In genomic region chr15:60374628-60375081, GRCh38 we compare ENCODE assay signal across 8 cellular contexts. TPM values are rescaled to one million over a fixed set of nuclear protein-coding genes. Genes with fewer than 3 reads are reported as not detected.
A peak's percentile ranks its signal among the peaks of the same experiment; 100 is the strongest.
DNase-seq lines count a peak whose midpoint lies in the region; ATAC-seq and TF ChIP-seq lines count a peak whose summit lies in the region.

No MANE protein-coding gene starts in this region.

- H3K27ac ChIP-seq in effector memory CD4-positive, alpha-beta T cell (ENCODE audit: insufficient read depth, low read length, poor library complexity, severe bottlenecking), result no peak overlapping the region

- no peaks in the 10 kb centered on the region for H3K27me3 ChIP-seq in effector memory CD4-positive, alpha-beta T cell (replicated peaks; ENCODE audit: control insufficient read depth, insufficient read depth, low read length, poor library complexity, severe bottlenecking)

- no peaks in the 10 kb centered on the region for H3K9me3 ChIP-seq in effector memory CD4-positive, alpha-beta T cell (ENCODE audit: control insufficient read depth, low read length)

- DNase-seq in HT-29 (ENCODE audit: low spot score) (peak; percentile 92), fibroblast of pulmonary artery (ENCODE audit: low read depth) (peak; percentile 93), posterior vena cava (ENCODE audit: low spot score) (peak; percentile 83)
- DNase-seq in effector memory CD4-positive, alpha-beta T cell, result no peak

- ATAC-seq in HG03521 (IDR thresholded peaks at IDR 0.05; ENCODE audit: unreplicated experiment) (no peak), HG02571 (IDR thresholded peaks at IDR 0.05; ENCODE audit: unreplicated experiment) (no peak), GM18870 (IDR thresholded peaks at IDR 0.05; ENCODE audit: unreplicated experiment) (no peak)

- H3K4me1 ChIP-seq in effector memory CD4-positive, alpha-beta T cell (ENCODE audit: control insufficient read depth, insufficient read depth, low read length, poor library complexity, severe bottlenecking), result peaks cover 4% of the 10 kb centered on the region

- no peak overlapping the region for H3K4me3 ChIP-seq in fibroblast of pulmonary artery (replicated peaks; ENCODE audit: low read depth, low read length)
- H3K4me3 ChIP-seq in effector memory CD4-positive, alpha-beta T cell (ENCODE audit: insufficient read depth, low read depth, low read length, poor library complexity, severe bottlenecking), result no peak overlapping the region

- H3K36me3 ChIP-seq in effector memory CD4-positive, alpha-beta T cell (ENCODE audit: control insufficient read depth, insufficient read depth, low read length), result peaks cover 30% of the 10 kb centered on the region

- intact Hi-C loops in posterior vena cava (cut with DNase I), result loop anchor here in 1 of 2 donors (5.0 kb wide), 1 partner anchor 678 kb away; no protein-coding TSS in a partner anchor

- TF ChIP-seq CTCF in fibroblast of pulmonary artery (IDR thresholded peaks at IDR 0.05; ENCODE audit: low read length, missing control alignments), result no peak

TF ChIP-seq in PFSK-1, 5 proteins besides CTCF, POLR2A, EP300 and RAD21:
- TF ChIP-seq SIN3A (IDR thresholded peaks at IDR 0.05; ENCODE audit: borderline replicate concordance, insufficient read depth, low read length), result no peak
- TF ChIP-seq TAF1 (IDR thresholded peaks at IDR 0.05; ENCODE audit: borderline replicate concordance, insufficient read depth, low read length), result peak; percentile 65; the same call in 1 of the 2 replicates
- TF ChIP-seq, protein P1, sequence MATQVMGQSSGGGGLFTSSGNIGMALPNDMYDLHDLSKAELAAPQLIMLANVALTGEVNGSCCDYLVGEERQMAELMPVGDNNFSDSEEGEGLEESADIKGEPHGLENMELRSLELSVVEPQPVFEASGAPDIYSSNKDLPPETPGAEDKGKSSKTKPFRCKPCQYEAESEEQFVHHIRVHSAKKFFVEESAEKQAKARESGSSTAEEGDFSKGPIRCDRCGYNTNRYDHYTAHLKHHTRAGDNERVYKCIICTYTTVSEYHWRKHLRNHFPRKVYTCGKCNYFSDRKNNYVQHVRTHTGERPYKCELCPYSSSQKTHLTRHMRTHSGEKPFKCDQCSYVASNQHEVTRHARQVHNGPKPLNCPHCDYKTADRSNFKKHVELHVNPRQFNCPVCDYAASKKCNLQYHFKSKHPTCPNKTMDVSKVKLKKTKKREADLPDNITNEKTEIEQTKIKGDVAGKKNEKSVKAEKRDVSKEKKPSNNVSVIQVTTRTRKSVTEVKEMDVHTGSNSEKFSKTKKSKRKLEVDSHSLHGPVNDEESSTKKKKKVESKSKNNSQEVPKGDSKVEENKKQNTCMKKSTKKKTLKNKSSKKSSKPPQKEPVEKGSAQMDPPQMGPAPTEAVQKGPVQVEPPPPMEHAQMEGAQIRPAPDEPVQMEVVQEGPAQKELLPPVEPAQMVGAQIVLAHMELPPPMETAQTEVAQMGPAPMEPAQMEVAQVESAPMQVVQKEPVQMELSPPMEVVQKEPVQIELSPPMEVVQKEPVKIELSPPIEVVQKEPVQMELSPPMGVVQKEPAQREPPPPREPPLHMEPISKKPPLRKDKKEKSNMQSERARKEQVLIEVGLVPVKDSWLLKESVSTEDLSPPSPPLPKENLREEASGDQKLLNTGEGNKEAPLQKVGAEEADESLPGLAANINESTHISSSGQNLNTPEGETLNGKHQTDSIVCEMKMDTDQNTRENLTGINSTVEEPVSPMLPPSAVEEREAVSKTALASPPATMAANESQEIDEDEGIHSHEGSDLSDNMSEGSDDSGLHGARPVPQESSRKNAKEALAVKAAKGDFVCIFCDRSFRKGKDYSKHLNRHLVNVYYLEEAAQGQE (IDR thresholded peaks at IDR 0.05; ENCODE audit: insufficient read depth in 1 of 2, low read depth in 2 of 2, low read length in 2 of 2), result 0 out of 4 replicates have a peak, but pooled peaks of 1 of the 2 experiments have one; percentile 44
- TF ChIP-seq FOXP2 (optimal IDR thresholded peaks at IDR 0.05; ENCODE audit: borderline replicate concordance, extremely low read depth, extremely low read length, insufficient read depth), result peak; percentile 46
- peak; percentile 17; the same call in 1 of the 2 replicates for TF ChIP-seq POLR2AphosphoS5 (IDR thresholded peaks at IDR 0.05; ENCODE audit: low read depth, low read length)

RNA-seq across cellular contexts. Expression of gene ANXA2, which starts 23.1 kb away (rescaled TPM):
- 1,535 and 1,670 TPM in 2 replicates for total RNA-seq in HT-29 (2014; rRNA removed; shearing (Covaris generic))
- polyA plus RNA-seq in PFSK-1 (2012; ENCODE audit: insufficient read length, low read depth), result 730 TPM
- 1,000 to 10,000 TPM in 1 of 2 donors, 100 to 1,000 TPM in 1; 815 to 1,045 TPM for total RNA-seq in posterior vena cava

Comparison
In these comparisons a context has a peak if more than half of its experiments do, and no peak if none do; other contexts are left out.
1. DNase-seq: peak in HT-29 (single experiment), fibroblast of pulmonary artery (single experiment) and posterior vena cava (single experiment); none in effector memory CD4-positive, alpha-beta T cell (0 of 3).